8 cellular contexts compared by ENCODE assay signal in the genomic region with DNA sequence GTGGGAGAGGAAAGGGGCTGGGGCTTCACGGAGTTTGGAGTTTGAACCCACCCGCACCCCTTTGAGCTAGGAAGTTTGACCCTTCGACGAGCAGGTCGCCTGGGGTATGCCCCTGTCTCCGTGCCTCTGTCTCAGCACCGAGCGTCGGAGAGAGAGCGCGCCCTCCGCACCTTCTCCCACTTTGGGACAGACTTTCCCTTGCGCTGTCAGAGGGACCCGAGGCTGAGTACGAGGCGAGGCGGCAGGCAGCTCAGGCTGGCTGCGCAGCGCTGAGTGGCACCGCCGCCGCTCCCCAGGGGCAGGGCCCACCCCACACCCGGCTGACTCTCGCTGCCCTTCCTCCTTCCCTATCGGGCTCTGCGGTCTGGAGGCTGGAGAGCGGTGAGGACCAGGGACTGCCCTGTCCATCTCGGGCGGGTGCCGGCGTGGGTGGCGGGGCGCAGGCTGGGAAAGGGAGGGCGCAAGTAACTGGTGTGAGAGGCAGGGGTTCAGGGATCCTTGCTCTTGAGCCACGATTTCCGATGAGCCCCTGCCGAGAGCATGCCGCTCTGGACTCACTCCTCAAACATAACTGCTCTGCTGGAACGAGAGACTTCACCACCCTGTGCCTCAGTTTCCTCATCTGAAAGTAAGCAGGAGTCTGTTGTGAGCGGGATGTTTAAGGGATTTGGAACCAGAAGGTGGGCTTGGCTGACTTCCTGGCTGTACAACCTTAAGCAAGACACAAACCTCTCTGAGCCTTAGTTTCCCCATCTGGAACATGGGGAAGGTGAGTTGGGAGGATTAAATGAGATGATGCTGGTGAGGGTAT. TPM values are rescaled to one million over a fixed set of nuclear protein-coding genes. Genes with fewer than 3 reads are reported as not detected.
DNase-seq lines count a peak whose midpoint lies in the region; ATAC-seq and TF ChIP-seq lines count a peak whose summit lies in the region.

No MANE protein-coding gene starts in this region.

- peak; percentile 81 for DNase-seq in H7
- DNase-seq in ascending aorta (ENCODE audit: low spot score in 2 of 2): peak in 1 of 2 donors; percentile 57
- no peak for DNase-seq in skeletal muscle cell (ENCODE audit: low read depth)
- no peak for DNase-seq in NAMALWA (ENCODE audit: low spot score)
- no peak for DNase-seq in activated CD4-positive, alpha-beta T cell treated with anti-CD3 and anti-CD28 coated beads, Interleukin-2, amount 50 U/mL, for 1 hour

- ATAC-seq in HG03432 (IDR thresholded peaks at IDR 0.05; ENCODE audit: unreplicated experiment) (no peak), HG02798 (IDR thresholded peaks at IDR 0.05; ENCODE audit: poor library complexity, unreplicated experiment) (no peak)

- no peak for TF ChIP-seq CTCF in ascending aorta (IDR thresholded peaks at IDR 0.05)

- H3K4me1 ChIP-seq in ascending aorta: peaks cover 8 to 14% of the 10 kb centered on the region in 2 donors

- H3K36me3 ChIP-seq in H7 (replicated peaks; ENCODE audit: control insufficient read depth, insufficient read depth, low read length) (no peaks in the 10 kb centered on the region), ascending aorta (no peaks in the 10 kb centered on the region)

- intact Hi-C loops in ascending aorta (cut with DNase I): no loop called here

- no peak overlapping the region for H3K27ac ChIP-seq in ascending aorta

- H3K4me3 ChIP-seq in H7 (ENCODE audit: insufficient read depth, low read depth, low read length) (peak overlapping the region; percentile 44), ascending aorta (peak overlapping the region; percentile 63 to 90), iPS-18c (ENCODE audit: insufficient read depth, low read depth, low read length) (peak overlapping the region; percentile 62), skeletal muscle cell (ENCODE audit: low read depth, low read length) (peak overlapping the region; percentile 40)

- H3K9me3 ChIP-seq in ascending aorta: no peaks in the 10 kb centered on the region
- no peaks in the 10 kb centered on the region for H3K9me3 ChIP-seq in iPS-18c (ENCODE audit: control insufficient read depth, insufficient read depth, low read length)

- H3K27me3 ChIP-seq in H7 (ENCODE audit: control insufficient read depth, insufficient read depth, low read length) (peaks cover 72% of the 10 kb centered on the region), ascending aorta (peaks cover 7% of the 10 kb centered on the region)

RNA-seq across cellular contexts. Expression of gene BEAN1, which starts 1.0 kb away (rescaled TPM):
- total RNA-seq in H7 (2014; rRNA removed; shearing (Covaris generic)): 0.03 TPM in 1 of 2 replicates, not detected in the other
- not detected for total RNA-seq in ascending aorta
